ENCODE assay signal across 2 cellular contexts in the genomic region with DNA sequence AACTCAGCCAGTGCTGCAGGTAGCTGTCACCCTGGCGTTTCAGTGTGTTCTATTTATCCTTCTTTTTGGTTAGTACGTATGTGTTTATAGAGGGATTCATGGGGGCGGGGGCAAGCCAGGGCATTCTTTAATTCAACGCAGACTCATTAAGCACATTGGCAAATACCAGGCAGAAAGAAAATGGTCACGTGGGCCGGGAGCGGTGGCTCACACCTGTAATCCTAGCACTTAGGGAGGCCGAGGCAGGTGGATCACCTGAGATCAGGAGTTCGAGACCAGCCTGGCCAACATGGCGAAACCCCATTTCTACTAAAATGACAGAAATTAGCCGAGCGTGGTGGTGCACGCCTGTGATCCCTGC.
TF ChIP-seq lines count a peak whose summit lies in the region.

No MANE protein-coding gene starts in this region.

TF ChIP-seq in SK-N-SH, 30 proteins besides CTCF, POLR2A, EP300 and RAD21:
- TF ChIP-seq TCF12 (IDR thresholded peaks at IDR 0.05): no peak
- no peak for TF ChIP-seq FOXJ3 (CRISPR knock-in tag; IDR thresholded peaks at IDR 0.05)
- TF ChIP-seq EZH2phosphoT487 (IDR thresholded peaks at IDR 0.05; ENCODE audit: borderline replicate concordance, low read depth): no peak
- TF ChIP-seq ELF1 (IDR thresholded peaks at IDR 0.05): no peak
- no peak for TF ChIP-seq SMC3 (IDR thresholded peaks at IDR 0.05; ENCODE audit: low read depth, low read length)
- no peak for TF ChIP-seq POLR2AphosphoS5 (IDR thresholded peaks at IDR 0.05; ENCODE audit: low read depth, low read length)
- TF ChIP-seq, protein P1, sequence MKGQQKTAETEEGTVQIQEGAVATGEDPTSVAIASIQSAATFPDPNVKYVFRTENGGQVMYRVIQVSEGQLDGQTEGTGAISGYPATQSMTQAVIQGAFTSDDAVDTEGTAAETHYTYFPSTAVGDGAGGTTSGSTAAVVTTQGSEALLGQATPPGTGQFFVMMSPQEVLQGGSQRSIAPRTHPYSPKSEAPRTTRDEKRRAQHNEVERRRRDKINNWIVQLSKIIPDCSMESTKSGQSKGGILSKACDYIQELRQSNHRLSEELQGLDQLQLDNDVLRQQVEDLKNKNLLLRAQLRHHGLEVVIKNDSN (IDR thresholded peaks at IDR 0.05; ENCODE audit: borderline replicate concordance, low read depth): no peak
- no peak for TF ChIP-seq GATA2 (CRISPR knock-in tag; IDR thresholded peaks at IDR 0.05)
- no peak for TF ChIP-seq RCOR1 (IDR thresholded peaks at IDR 0.05; ENCODE audit: low read length)
- TF ChIP-seq NRF1 (IDR thresholded peaks at IDR 0.05; ENCODE audit: low read depth, low read length): no peak
- TF ChIP-seq PBX3 (IDR thresholded peaks at IDR 0.05): no peak
TF ChIP-seq in SK-N-SH: peak in this region for 0.

TF ChIP-seq in SK-N-SH treated with all-trans-retinoic acid at 6 μM for 48 hours, 23 proteins besides CTCF, POLR2A, EP300 and RAD21:
- TF ChIP-seq SNAI2 (CRISPR knock-in tag; IDR thresholded peaks at IDR 0.05) (no peak), GLIS3 (CRISPR knock-in tag; IDR thresholded peaks at IDR 0.05) (no peak)
